1 cellular context compared by ENCODE assay signal in the genomic region with DNA sequence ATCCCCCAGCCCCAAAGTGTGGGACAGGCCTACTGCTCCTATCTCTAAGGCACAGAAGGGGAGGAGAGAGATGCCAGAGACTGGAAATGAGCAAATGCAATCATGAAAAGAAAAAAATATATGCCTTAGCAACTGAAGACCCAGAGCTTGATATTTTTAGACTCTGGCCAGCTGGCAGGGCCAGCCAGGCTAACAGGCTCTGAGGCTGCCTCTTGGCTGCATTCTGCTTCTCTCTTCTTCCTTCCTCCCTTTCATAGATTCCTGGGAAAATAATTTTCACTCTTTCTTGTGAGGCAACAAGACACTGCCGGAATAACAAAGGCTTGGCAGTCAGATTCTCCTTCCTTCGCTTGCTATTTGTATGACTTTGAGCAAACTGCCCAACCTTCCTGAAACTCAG.
TF ChIP-seq lines count a peak whose summit lies in the region.

No MANE protein-coding gene starts in this region.

TF ChIP-seq in GM23338, 12 proteins besides CTCF, POLR2A, EP300 and RAD21 (continued from another document):
- TF ChIP-seq, protein P1, sequence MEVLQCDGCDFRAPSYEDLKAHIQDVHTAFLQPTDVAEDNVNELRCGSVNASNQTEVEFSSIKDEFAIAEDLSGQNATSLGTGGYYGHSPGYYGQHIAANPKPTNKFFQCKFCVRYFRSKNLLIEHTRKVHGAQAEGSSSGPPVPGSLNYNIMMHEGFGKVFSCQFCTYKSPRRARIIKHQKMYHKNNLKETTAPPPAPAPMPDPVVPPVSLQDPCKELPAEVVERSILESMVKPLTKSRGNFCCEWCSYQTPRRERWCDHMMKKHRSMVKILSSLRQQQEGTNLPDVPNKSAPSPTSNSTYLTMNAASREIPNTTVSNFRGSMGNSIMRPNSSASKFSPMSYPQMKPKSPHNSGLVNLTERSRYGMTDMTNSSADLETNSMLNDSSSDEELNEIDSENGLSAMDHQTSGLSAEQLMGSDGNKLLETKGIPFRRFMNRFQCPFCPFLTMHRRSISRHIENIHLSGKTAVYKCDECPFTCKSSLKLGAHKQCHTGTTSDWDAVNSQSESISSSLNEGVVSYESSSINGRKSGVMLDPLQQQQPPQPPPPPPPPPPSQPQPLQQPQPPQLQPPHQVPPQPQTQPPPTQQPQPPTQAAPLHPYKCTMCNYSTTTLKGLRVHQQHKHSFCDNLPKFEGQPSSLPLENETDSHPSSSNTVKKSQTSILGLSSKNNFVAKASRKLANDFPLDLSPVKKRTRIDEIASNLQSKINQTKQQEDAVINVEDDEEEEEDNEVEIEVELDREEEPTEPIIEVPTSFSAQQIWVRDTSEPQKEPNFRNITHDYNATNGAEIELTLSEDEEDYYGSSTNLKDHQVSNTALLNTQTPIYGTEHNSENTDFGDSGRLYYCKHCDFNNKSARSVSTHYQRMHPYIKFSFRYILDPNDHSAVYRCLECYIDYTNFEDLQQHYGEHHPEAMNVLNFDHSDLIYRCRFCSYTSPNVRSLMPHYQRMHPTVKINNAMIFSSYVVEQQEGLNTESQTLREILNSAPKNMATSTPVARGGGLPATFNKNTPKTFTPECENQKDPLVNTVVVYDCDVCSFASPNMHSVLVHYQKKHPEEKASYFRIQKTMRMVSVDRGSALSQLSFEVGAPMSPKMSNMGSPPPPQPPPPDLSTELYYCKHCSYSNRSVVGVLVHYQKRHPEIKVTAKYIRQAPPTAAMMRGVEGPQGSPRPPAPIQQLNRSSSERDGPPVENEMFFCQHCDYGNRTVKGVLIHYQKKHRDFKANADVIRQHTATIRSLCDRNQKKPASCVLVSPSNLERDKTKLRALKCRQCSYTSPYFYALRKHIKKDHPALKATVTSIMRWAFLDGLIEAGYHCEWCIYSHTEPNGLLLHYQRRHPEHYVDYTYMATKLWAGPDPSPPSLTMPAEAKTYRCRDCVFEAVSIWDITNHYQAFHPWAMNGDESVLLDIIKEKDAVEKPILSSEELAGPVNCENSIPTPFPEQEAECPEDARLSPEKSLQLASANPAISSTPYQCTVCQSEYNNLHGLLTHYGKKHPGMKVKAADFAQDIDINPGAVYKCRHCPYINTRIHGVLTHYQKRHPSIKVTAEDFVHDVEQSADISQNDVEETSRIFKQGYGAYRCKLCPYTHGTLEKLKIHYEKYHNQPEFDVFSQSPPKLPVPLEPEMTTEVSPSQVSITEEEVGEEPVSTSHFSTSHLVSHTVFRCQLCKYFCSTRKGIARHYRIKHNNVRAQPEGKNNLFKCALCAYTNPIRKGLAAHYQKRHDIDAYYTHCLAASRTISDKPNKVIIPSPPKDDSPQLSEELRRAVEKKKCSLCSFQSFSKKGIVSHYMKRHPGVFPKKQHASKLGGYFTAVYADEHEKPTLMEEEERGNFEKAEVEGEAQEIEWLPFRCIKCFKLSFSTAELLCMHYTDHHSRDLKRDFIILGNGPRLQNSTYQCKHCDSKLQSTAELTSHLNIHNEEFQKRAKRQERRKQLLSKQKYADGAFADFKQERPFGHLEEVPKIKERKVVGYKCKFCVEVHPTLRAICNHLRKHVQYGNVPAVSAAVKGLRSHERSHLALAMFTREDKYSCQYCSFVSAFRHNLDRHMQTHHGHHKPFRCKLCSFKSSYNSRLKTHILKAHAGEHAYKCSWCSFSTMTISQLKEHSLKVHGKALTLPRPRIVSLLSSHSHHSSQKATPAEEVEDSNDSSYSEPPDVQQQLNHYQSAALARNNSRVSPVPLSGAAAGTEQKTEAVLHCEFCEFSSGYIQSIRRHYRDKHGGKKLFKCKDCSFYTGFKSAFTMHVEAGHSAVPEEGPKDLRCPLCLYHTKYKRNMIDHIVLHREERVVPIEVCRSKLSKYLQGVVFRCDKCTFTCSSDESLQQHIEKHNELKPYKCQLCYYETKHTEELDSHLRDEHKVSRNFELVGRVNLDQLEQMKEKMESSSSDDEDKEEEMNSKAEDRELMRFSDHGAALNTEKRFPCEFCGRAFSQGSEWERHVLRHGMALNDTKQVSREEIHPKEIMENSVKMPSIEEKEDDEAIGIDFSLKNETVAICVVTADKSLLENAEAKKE (CRISPR knock-in tag; IDR thresholded peaks at IDR 0.05), result no peak
- TF ChIP-seq STAT1 (IDR thresholded peaks at IDR 0.05; ENCODE audit: unreplicated experiment), result no peak
- TF ChIP-seq ZNF114 (CRISPR knock-in tag; IDR thresholded peaks at IDR 0.05), result no peak
- no peak for TF ChIP-seq EZH2phosphoT487 (IDR thresholded peaks at IDR 0.05; ENCODE audit: unreplicated experiment)
